9 cellular contexts compared by ENCODE assay signal in the genomic region with DNA sequence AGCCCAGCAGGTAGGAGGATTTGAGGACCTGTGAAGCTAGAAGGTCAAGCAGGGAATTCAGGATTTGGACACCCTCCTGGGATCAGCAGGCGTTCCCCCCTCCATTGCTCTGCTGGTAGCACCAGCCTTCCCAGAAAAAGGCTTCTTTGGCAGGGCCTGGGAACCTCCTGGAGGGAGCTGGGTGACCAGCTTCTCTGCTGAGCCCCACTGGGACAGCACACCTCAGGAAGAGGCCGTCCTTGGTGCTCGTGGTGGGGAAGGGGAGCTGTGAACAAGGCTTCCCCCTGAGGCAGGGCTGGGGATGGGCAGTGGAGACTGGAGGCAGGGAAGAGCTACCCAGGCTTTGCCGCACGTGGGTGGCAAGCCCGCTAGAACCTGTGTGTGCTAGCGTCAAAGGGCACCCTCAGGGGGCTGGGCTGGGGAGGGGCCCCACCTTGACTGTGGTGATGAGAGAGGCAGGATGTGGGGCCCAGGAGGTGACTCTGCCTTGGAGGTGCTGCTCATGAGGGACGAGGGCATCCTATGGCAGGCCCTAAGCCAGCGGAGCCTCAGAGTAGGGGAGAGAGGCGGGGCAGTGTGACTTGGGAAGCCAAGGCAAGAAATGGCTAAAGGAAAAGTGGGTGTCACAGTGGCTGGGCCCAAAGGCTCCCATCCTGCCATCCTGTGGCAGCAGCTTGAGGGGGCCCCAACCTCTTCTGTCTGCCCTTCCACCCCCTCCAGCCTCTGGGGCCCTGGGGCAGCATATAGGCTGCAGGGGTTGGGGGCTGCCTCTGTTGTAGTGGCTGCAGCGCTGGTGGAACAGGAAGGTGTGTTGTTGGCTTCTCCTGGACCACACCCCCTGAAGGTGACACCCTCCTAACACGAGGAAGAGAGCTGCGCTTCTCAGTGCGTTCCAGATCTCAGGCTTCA. TPM values are rescaled to one million over a fixed set of nuclear protein-coding genes. Genes with fewer than 3 reads are reported as not detected.
DNase-seq lines count a peak whose midpoint lies in the region; ATAC-seq, FAIRE-seq and TF ChIP-seq lines count a peak whose summit lies in the region.
"Had no signal": no experiment of that assay in that cellular context is flagged by ENCODE, and none has a peak within 500 bp of the region (broad histone marks: within the 10 kb centered on the region; RNA-seq: fewer than 3 reads in every experiment).

No MANE protein-coding gene starts in this region.

- peak overlapping the region; percentile 98 to 99 for H3K27ac Mint-ChIP-seq in activated naive CD4-positive, alpha-beta T cell treated with anti-CD3 and anti-CD28 coated beads, Interleukin-2, amount 50 U/mL, for 72 hours

- peak overlapping the region; percentile 76 for H3K27ac ChIP-seq in BLaER1
- peak overlapping the region in 1 of 2 donors; percentile 57 for H3K27ac ChIP-seq in kidney (ENCODE audit: low read depth in 2 of 2, low read length in 2 of 2)

- TF ChIP-seq CTCF in kidney (IDR thresholded peaks at IDR 0.05; ENCODE audit: borderline replicate concordance, extremely low read depth, insufficient read depth), result no peak

- intact Hi-C loops in kidney (cut with DNase I), result no loop called here

- peak; percentile 74 to 79 for ATAC-seq in activated naive CD4-positive, alpha-beta T cell treated with anti-CD3 and anti-CD28 coated beads, Interleukin-2, amount 50 U/mL, for 72 hours

- H3K36me3 ChIP-seq in BLaER1 (peaks cover 37% of the 10 kb centered on the region), kidney (ENCODE audit: control insufficient read depth in 1 of 2, insufficient read depth in 2 of 2, low read length in 2 of 2) (peaks cover 0 to 2% of the 10 kb centered on the region in 2 donors)

- H3K9me3 ChIP-seq in BLaER1 (no peaks in the 10 kb centered on the region), kidney (ENCODE audit: control insufficient read depth in 1 of 2, low read length in 2 of 2) (no peaks in the 10 kb centered on the region)

- H3K36me3 Mint-ChIP-seq in activated naive CD4-positive, alpha-beta T cell treated with anti-CD3 and anti-CD28 coated beads, Interleukin-2, amount 50 U/mL, for 72 hours, result peaks cover 10 to 56% of the 10 kb centered on the region in 2 donors

- H3K4me1 ChIP-seq in BLaER1, result peaks cover 100% of the 10 kb centered on the region
- peaks cover 72 to 81% of the 10 kb centered on the region in 2 donors for H3K4me1 ChIP-seq in kidney (ENCODE audit: control insufficient read depth in 1 of 2, insufficient read depth in 1 of 2, low read depth in 1 of 2, low read length in 2 of 2)

- H3K9ac ChIP-seq in BLaER1 (peak overlapping the region; percentile 69), kidney (ENCODE audit: low read length in 2 of 2) (no peak overlapping the region)

- no peaks in the 10 kb centered on the region for H3K9me3 Mint-ChIP-seq in activated naive CD4-positive, alpha-beta T cell treated with anti-CD3 and anti-CD28 coated beads, Interleukin-2, amount 50 U/mL, for 72 hours

- peak overlapping the region; percentile 93 for H3K4me2 ChIP-seq in BLaER1

- H3K4me3 ChIP-seq in BLaER1 (no peak overlapping the region), kidney (ENCODE audit: low read length in 2 of 2) (no peak overlapping the region)
- H3K4me3 ChIP-seq: lung had no signal

- peaks cover 85% of the 10 kb centered on the region for H4K20me1 ChIP-seq in BLaER1

- peak; percentile 36 to 80 (median 64) for DNase-seq in activated CD4-positive, CD25-positive, alpha-beta regulatory T cell (lab: John Stamatoyannopoulos, UW)
- peak; percentile 67 to 89 for DNase-seq in activated naive CD4-positive, alpha-beta T cell treated with anti-CD3 and anti-CD28 coated beads, Interleukin-2, amount 50 U/mL, for 72 hours (ENCODE audit: low spot score in 2 of 2)
- DNase-seq in stimulated activated CD4-positive, alpha-beta T cell treated with anti-CD3 and anti-CD28 coated beads, Interleukin-12 subunit alpha, Interleukin-12 subunit beta, amount 100 ng/mL, for 4 hours, result peak; percentile 67
- DNase-seq in NCI-H2081 (lab: John Stamatoyannopoulos, UW) (no peak), frontal cortex (ENCODE audit: low spot score in 2 of 2) (no peak), NCI-H2081 treated with DMSO at 0.1 percent for 48 hours (lab: John Stamatoyannopoulos, UW) (no peak), kidney (no peak)

- no peaks in the 10 kb centered on the region for H3K27me3 ChIP-seq in BLaER1

- FAIRE-seq in frontal cortex (lab: Jason Lieb, UNC), result no peak
- no peak for FAIRE-seq in kidney (lab: Jason Lieb, UNC)

RNA-seq across cellular contexts. Expression of a gene that starts 20.7 kb away (rescaled TPM):
- 100 to 1,000 TPM; 124 to 161 TPM for total RNA-seq in activated naive CD4-positive, alpha-beta T cell treated with anti-CD3 and anti-CD28 coated beads, Interleukin-2, amount 50 U/mL, for 72 hours
- total RNA-seq in frontal cortex (45.2 TPM), kidney (123 TPM)
- polyA plus RNA-seq in kidney (ENCODE audit: insufficient read depth, low read depth, low replicate concordance), result 55.5 TPM

Comparison
In these comparisons a context has a peak if more than half of its experiments do, and no peak if none do; other contexts are left out.
1. DNase-seq: peak in activated CD4-positive, CD25-positive, alpha-beta regulatory T cell (4 of 4), activated naive CD4-positive, alpha-beta T cell treated with anti-CD3 and anti-CD28 coated beads, Interleukin-2, amount 50 U/mL, for 72 hours (2 of 2) and stimulated activated CD4-positive, alpha-beta T cell treated with anti-CD3 and anti-CD28 coated beads, Interleukin-12 subunit alpha, Interleukin-12 subunit beta, amount 100 ng/mL, for 4 hours (single experiment); none in NCI-H2081 (0 of 2), frontal cortex (0 of 2), NCI-H2081 treated with DMSO at 0.1 percent for 48 hours (single experiment) and kidney (single experiment).